In the genomic region with DNA sequence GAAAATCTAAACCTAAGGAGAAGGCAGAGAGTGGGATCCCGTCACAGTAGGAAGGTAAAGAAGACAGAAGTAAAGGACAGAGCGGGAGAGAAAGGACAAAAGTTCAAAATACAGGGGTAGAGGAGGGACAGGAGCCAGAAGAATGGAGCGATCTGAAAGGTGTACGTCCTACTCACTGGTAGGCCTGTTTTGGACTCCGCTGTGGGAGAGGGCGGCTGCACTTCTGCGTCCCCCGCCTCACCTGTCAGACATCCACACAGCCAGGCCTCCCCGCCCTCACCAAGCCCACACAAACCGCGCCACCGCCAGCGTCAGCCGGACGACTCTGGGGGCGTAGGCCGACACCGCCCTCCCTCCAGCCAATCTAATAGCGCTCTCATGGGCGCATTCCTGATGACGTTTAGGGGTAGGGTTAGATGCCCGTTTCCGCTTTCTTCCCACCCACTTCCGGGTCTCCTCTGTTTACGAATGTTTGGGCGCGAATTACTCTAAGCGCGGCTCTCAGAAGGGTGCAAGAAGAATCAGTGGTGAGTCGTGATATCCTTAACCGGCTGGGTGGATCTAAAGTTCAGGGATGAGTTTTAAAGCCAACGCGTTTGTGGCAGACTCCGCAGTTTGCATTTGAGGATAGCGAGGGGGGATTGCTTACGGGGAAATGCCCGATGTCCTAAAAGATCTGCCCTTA, we compare ENCODE assay signal across 8 cellular contexts. TPM values are rescaled to one million over a fixed set of nuclear protein-coding genes. Genes with fewer than 3 reads are reported as not detected.
DNase-seq lines count a peak whose midpoint lies in the region; ATAC-seq, FAIRE-seq and TF ChIP-seq lines count a peak whose summit lies in the region.

TSS of gene CENPQ (plus strand) at position 444 of the 685 bp plus-strand sequence. CDS start 6,807 bp downstream, outside the sequence.
TSS of gene MMUT (minus strand) at position 327 of the 685 bp plus-strand sequence. CDS start 3,787 bp downstream, outside the sequence.

- TF ChIP-seq POLR2A in esophagus squamous epithelium (IDR thresholded peaks at IDR 0.05): peak in 3 of 4 donors; percentile 83 to 95 (median 85)

- H3K27ac ChIP-seq in KOPT-K1 (ENCODE audit: low read depth, low read length, poor library complexity, severe bottlenecking): peak within 1 kb of the TSS; percentile 77
- H3K27ac ChIP-seq in esophagus squamous epithelium: peak within 1 kb of the TSS; percentile 93 to 98 (median 94)

- peaks cover 0 to 5% of the 10 kb centered on the region in 2 donors for H3K36me3 Mint-ChIP-seq in activated T-cell treated with anti-CD3 and anti-CD28 coated beads, Interleukin-2, amount 50 U/mL, for 72 hours (ENCODE audit: insufficient read depth in 2 of 2)

- H3K27ac Mint-ChIP-seq in activated T-cell treated with anti-CD3 and anti-CD28 coated beads, Interleukin-2, amount 50 U/mL, for 72 hours: peak within 1 kb of the TSS; percentile 95

- no peaks in the 10 kb centered on the region for H3K9me3 ChIP-seq in KOPT-K1 (ENCODE audit: insufficient read depth, low read length, poor library complexity, severe bottlenecking)
- no peaks in the 10 kb centered on the region for H3K9me3 ChIP-seq in esophagus squamous epithelium

- 0% methylated on average over 16 to 23 of the region's 37 CpGs for WGBS in esophagus squamous epithelium, 2 donors

- no peaks in the 10 kb centered on the region for H3K36me3 ChIP-seq in KOPT-K1 (ENCODE audit: insufficient read depth, low read length)
- peaks cover 0 to 8% (median 0%) of the 10 kb centered on the region in 3 donors for H3K36me3 ChIP-seq in esophagus squamous epithelium

- H3K27me3 Mint-ChIP-seq in activated T-cell treated with anti-CD3 and anti-CD28 coated beads, Interleukin-2, amount 50 U/mL, for 72 hours (ENCODE audit: low read depth): no peaks in the 10 kb centered on the region

- peaks cover 44% of the 10 kb centered on the region for H3K4me1 Mint-ChIP-seq in activated T-cell treated with anti-CD3 and anti-CD28 coated beads, Interleukin-2, amount 50 U/mL, for 72 hours (ENCODE audit: low read depth)

- H3K9me3 Mint-ChIP-seq in activated T-cell treated with anti-CD3 and anti-CD28 coated beads, Interleukin-2, amount 50 U/mL, for 72 hours: no peaks in the 10 kb centered on the region

- FAIRE-seq in RCC 7860 (lab: Jason Lieb, UNC): peak; percentile 67

- H3K4me3 Mint-ChIP-seq in activated T-cell treated with anti-CD3 and anti-CD28 coated beads, Interleukin-2, amount 50 U/mL, for 72 hours: peak within 1 kb of the TSS; percentile 96 to 99

- H3K27me3 ChIP-seq in esophagus squamous epithelium: no peaks in the 10 kb centered on the region

- H3K4me3 ChIP-seq in esophagus squamous epithelium: peak within 1 kb of the TSS; percentile 69 to 91 (median 80)

- peak; percentile 98 for ATAC-seq in GM21786 (IDR thresholded peaks at IDR 0.05; ENCODE audit: unreplicated experiment)
- ATAC-seq in activated T-cell treated with anti-CD3 and anti-CD28 coated beads, Interleukin-2, amount 50 U/mL, for 72 hours (replicated peaks in 1 of 2): peak; percentile 99

- peaks cover 0 to 53% (median 13%) of the 10 kb centered on the region in 3 donors for H3K4me1 ChIP-seq in esophagus squamous epithelium

- DNase-seq in DMS79 (lab: John Stamatoyannopoulos, UW): peak; percentile 91
- DNase-seq in RCC 7860 (ENCODE audit: low spot score): peak; percentile 81
- peak; percentile 92 to 93 for DNase-seq in activated T-cell treated with anti-CD3 and anti-CD28 coated beads, Interleukin-2, amount 50 U/mL, for 72 hours
- DNase-seq in esophagus squamous epithelium (lab: John Stamatoyannopoulos, UW): peak; percentile 72
- peak; percentile 97 for DNase-seq in myocyte (ENCODE audit: low read depth)
- peak; percentile 78 to 90 for DNase-seq in stimulated activated CD8-positive, alpha-beta memory T cell treated with anti-CD3 and anti-CD28 coated beads, Interleukin-7, amount 100 ng/mL, for 48 hours (ENCODE audit: extremely low read depth in 1 of 2, low read depth in 1 of 2)

- peak in 1 of 6 experiments; percentile 19 for TF ChIP-seq CTCF in esophagus squamous epithelium (IDR thresholded peaks at IDR 0.05)

- intact Hi-C loops in esophagus squamous epithelium (cut with DNase I): no loop called here

RNA-seq across cellular contexts. Expression of gene CENPQ, which starts in this region (rescaled TPM):
- 10 to 100 TPM; 11.7 to 12.5 TPM for total RNA-seq in activated T-cell treated with anti-CD3 and anti-CD28 coated beads, Interleukin-2, amount 50 U/mL, for 72 hours
- 1 to 10 TPM; 4.9 to 6.1 (median 5.2) TPM for total RNA-seq in esophagus squamous epithelium
- 5.3 and 5.5 TPM in 2 replicates for total RNA-seq in myocyte
- 1.4 TPM for polyA plus RNA-seq in myocyte (2012)

RNA-seq across cellular contexts. Expression of gene MMUT, which starts in this region (rescaled TPM):
- total RNA-seq in activated T-cell treated with anti-CD3 and anti-CD28 coated beads, Interleukin-2, amount 50 U/mL, for 72 hours: 10 to 100 TPM; 14.8 to 15.2 TPM
- 10 to 100 TPM in 3 of 4 donors, 1 to 10 TPM in 1; 8.5 to 16.8 (median 15.2) TPM for total RNA-seq in esophagus squamous epithelium
- 14.8 and 16.3 TPM in 2 replicates for total RNA-seq in myocyte
- 10.9 TPM for polyA plus RNA-seq in myocyte (2012)

Comparison
In these comparisons a context has a peak if more than half of its experiments do, and no peak if none do; other contexts are left out.
1. Peak in every context shown above with its lines: DNase-seq, ATAC-seq, H3K4me3 ChIP-seq and H3K27ac ChIP-seq.